Comparison of ENCODE assay signal across 20 cellular contexts in genomic region chr3:195219351-195220045, GRCh38. TPM values are rescaled to one million over a fixed set of nuclear protein-coding genes. Genes with fewer than 3 reads are reported as not detected.
A peak's percentile ranks its signal among the peaks of the same experiment; 100 is the strongest.
DNase-seq lines count a peak whose midpoint lies in the region; ATAC-seq, FAIRE-seq and TF ChIP-seq lines count a peak whose summit lies in the region.
"Had no signal": no experiment of that assay in that cellular context is flagged by ENCODE, and none has a peak within 500 bp of the region (broad histone marks: within the 10 kb centered on the region; RNA-seq: fewer than 3 reads in every experiment).

No MANE protein-coding gene starts in this region.

- no peaks in the 10 kb centered on the region for H3K9me3 Mint-ChIP-seq in activated CD8-positive, alpha-beta memory T cell treated with anti-CD3 and anti-CD28 coated beads, Interleukin-2, amount 10 ng/mL, durations not matched to agents 7 days and 5 days (ENCODE audit: low read depth)
- H3K9me3 Mint-ChIP-seq in chondrocyte (ENCODE audit: low read depth) = no peaks in the 10 kb centered on the region
- H3K9me3 Mint-ChIP-seq: HFFc6 had no signal

- peak overlapping the region; percentile 50 for H3K56ac ChIP-seq in mesendoderm (ENCODE audit: low read length)

- no peak for ATAC-seq in activated CD8-positive, alpha-beta memory T cell treated with anti-CD3 and anti-CD28 coated beads, Interleukin-2, amount 10 ng/mL, durations not matched to agents 7 days and 5 days
- ATAC-seq in upper lobe of right lung = no peak
- ATAC-seq: GM12878 had no signal

- no peak overlapping the region for H3K4me2 ChIP-seq in mesendoderm (ENCODE audit: low read length)

- H3K4me3 Mint-ChIP-seq in activated CD8-positive, alpha-beta memory T cell treated with anti-CD3 and anti-CD28 coated beads, Interleukin-2, amount 10 ng/mL, durations not matched to agents 7 days and 5 days = no peak overlapping the region
- no peak overlapping the region for H3K4me3 Mint-ChIP-seq in chondrocyte (ENCODE audit: unreplicated experiment)
- H3K4me3 Mint-ChIP-seq: HFFc6 had no signal

- no CpG with 5 or more reads among the region's 5 CpGs for WGBS in mesendoderm (ENCODE audit: extremely low coverage, insufficient coverage, low lambda C conversion rate)

- peaks cover 6% of the 10 kb centered on the region for H3K79me2 ChIP-seq in mesendoderm (ENCODE audit: control insufficient read depth, insufficient read depth, low read length)

- CTCF ChIA-PET in activated CD8-positive, alpha-beta memory T cell treated with anti-CD3 and anti-CD28 coated beads, Interleukin-2, amount 10 ng/mL, durations not matched to agents 7 days and 5 days (lab: Charles Lee) = no interaction called here

- H3K36me3 ChIP-seq in mesendoderm (ENCODE audit: control insufficient read depth, insufficient read depth, low read length) = no peaks in the 10 kb centered on the region
- H3K36me3 ChIP-seq in upper lobe of right lung = no peaks in the 10 kb centered on the region

- intact Hi-C loops in upper lobe of right lung (cut with DNase I) = no loop called here

- no peak overlapping the region for H3K23ac ChIP-seq in mesendoderm (ENCODE audit: low read length)

- no peak for FAIRE-seq in GM19239 (lab: Jason Lieb, UNC)
- FAIRE-seq: GM12878, GM18507, RCC 7860 had no signal

- no peak overlapping the region for H2AK5ac ChIP-seq in mesendoderm (ENCODE audit: low read length)

- no peaks in the 10 kb centered on the region for H3K9me3 ChIP-seq in upper lobe of right lung

- no peak overlapping the region for H2BK15ac ChIP-seq in mesendoderm (replicated peaks; ENCODE audit: low read depth)

- H3K4me3 ChIP-seq in mesendoderm (ENCODE audit: low read length) (no peak overlapping the region), upper lobe of right lung (no peak overlapping the region)
- H3K4me3 ChIP-seq: GM12878, GM23248 had no signal

- H3K4me1 ChIP-seq in mesendoderm (ENCODE audit: control insufficient read depth, low read depth, low read length) = peaks cover 5% of the 10 kb centered on the region
- H3K4me1 ChIP-seq in upper lobe of right lung = peaks cover 29% of the 10 kb centered on the region

- H2BK5ac ChIP-seq in mesendoderm (ENCODE audit: low read length) = no peak overlapping the region

- H3K27me3 ChIP-seq in mesendoderm (ENCODE audit: insufficient read depth, low read length, poor library complexity) (no peaks in the 10 kb centered on the region), upper lobe of right lung (no peaks in the 10 kb centered on the region)

- DNase-seq in activated CD8-positive, alpha-beta memory T cell treated with anti-CD3 and anti-CD28 coated beads, Interleukin-2, amount 10 ng/mL, durations not matched to agents 7 days and 5 days = peak; percentile 36
- no peak for DNase-seq in activated CD8-positive, alpha-beta memory T cell treated with anti-CD3 and anti-CD28 coated beads, Interleukin-2, amount 50 U/mL, for 4 hours
- DNase-seq in chondrocyte (ENCODE audit: low spot score) (no peak), mesendoderm (no peak), upper lobe of right lung (peak; percentile 21), 8988T (no peak), GM19239 (ENCODE audit: insufficient read length, low spot score) (no peak)
- DNase-seq in effector CD4-positive, alpha-beta T cell = no peak
- DNase-seq: COR-L47, DMS153, GM23248, HFFc6, NCI-H1436, NCI-H2029 treated with DMSO at 0.1 percent for 48 hours, NCI-H510A, SHP77 treated with DMSO at 0.1 percent for 48 hours had no signal

- peaks cover 4% of the 10 kb centered on the region for H3K36me3 Mint-ChIP-seq in activated CD8-positive, alpha-beta memory T cell treated with anti-CD3 and anti-CD28 coated beads, Interleukin-2, amount 10 ng/mL, durations not matched to agents 7 days and 5 days
- H3K36me3 Mint-ChIP-seq in chondrocyte (ENCODE audit: low read depth) = peaks cover 3% of the 10 kb centered on the region

- H3K27ac ChIP-seq in mesendoderm (ENCODE audit: low read depth, low read length) = no peak overlapping the region
- no peak overlapping the region for H3K27ac ChIP-seq in upper lobe of right lung
- H3K27ac ChIP-seq: C4-2B, GM23248 had no signal

- no peak overlapping the region for H2BK120ac ChIP-seq in mesendoderm (ENCODE audit: low read depth, low read length)

- peak overlapping the region; percentile 31 for H3K18ac ChIP-seq in mesendoderm (ENCODE audit: low read length)

- no peak overlapping the region for H4K5ac ChIP-seq in mesendoderm (ENCODE audit: low read length)

- peak overlapping the region; percentile 32 for H3K27ac Mint-ChIP-seq in activated CD8-positive, alpha-beta memory T cell treated with anti-CD3 and anti-CD28 coated beads, Interleukin-2, amount 10 ng/mL, durations not matched to agents 7 days and 5 days
- H3K27ac Mint-ChIP-seq in chondrocyte (ENCODE audit: unreplicated experiment) = peak overlapping the region; percentile 36
- H3K27ac Mint-ChIP-seq: HFFc6 had no signal

- H3K9ac ChIP-seq in mesendoderm (ENCODE audit: low read length) = peak overlapping the region; percentile 19
- H3K9ac ChIP-seq: GM23248 had no signal

- H3K27me3 Mint-ChIP-seq in activated CD8-positive, alpha-beta memory T cell treated with anti-CD3 and anti-CD28 coated beads, Interleukin-2, amount 10 ng/mL, durations not matched to agents 7 days and 5 days = no peaks in the 10 kb centered on the region
- H3K27me3 Mint-ChIP-seq in chondrocyte (ENCODE audit: low read depth) = no peaks in the 10 kb centered on the region

- no peaks in the 10 kb centered on the region for H3K4me1 Mint-ChIP-seq in activated CD8-positive, alpha-beta memory T cell treated with anti-CD3 and anti-CD28 coated beads, Interleukin-2, amount 10 ng/mL, durations not matched to agents 7 days and 5 days
- H3K4me1 Mint-ChIP-seq in chondrocyte (ENCODE audit: low read depth) = peaks cover 54% of the 10 kb centered on the region

- H3K4ac ChIP-seq in mesendoderm (ENCODE audit: low read depth, low read length) = no peak overlapping the region

- no peak for TF ChIP-seq CTCF in chondrocyte (IDR thresholded peaks at IDR 0.05)
- no peak for TF ChIP-seq CTCF in upper lobe of right lung (IDR thresholded peaks at IDR 0.05)

- H4K8ac ChIP-seq in mesendoderm (ENCODE audit: low read depth, low read length) = no peak overlapping the region

- peaks cover 13% of the 10 kb centered on the region for H3K79me1 ChIP-seq in mesendoderm (ENCODE audit: low read length)

RNA-seq across cellular contexts. Expression of gene XXYLT1, which starts 51.5 kb away (rescaled TPM):
- total RNA-seq in activated CD8-positive, alpha-beta memory T cell treated with anti-CD3 and anti-CD28 coated beads, Interleukin-2, amount 10 ng/mL, durations not matched to agents 7 days and 5 days = 1 to 10 TPM; 7.2 to 9.2 TPM
- total RNA-seq in chondrocyte (32.7 to 51.3 TPM (median 33.6 TPM) in 3 replicates), upper lobe of right lung (9.8 TPM)
- polyA plus RNA-seq in mesendoderm (2013, experiment 1 of 2) = 23.7 TPM
- polyA plus RNA-seq in mesendoderm (2013, experiment 2 of 2) = 23.4 TPM

Comparison
In these comparisons a context has a peak if more than half of its experiments do, and no peak if none do; other contexts are left out.
1. DNase-seq: peak in activated CD8-positive, alpha-beta memory T cell treated with anti-CD3 and anti-CD28 coated beads, Interleukin-2, amount 10 ng/mL, durations not matched to agents 7 days and 5 days (single experiment) and upper lobe of right lung (single experiment); none in activated CD8-positive, alpha-beta memory T cell treated with anti-CD3 and anti-CD28 coated beads, Interleukin-2, amount 50 U/mL, for 4 hours (single experiment), chondrocyte (single experiment), mesendoderm (single experiment), 8988T (single experiment), effector CD4-positive, alpha-beta T cell (single experiment) and GM19239 (single experiment).